In the genomic region with DNA sequence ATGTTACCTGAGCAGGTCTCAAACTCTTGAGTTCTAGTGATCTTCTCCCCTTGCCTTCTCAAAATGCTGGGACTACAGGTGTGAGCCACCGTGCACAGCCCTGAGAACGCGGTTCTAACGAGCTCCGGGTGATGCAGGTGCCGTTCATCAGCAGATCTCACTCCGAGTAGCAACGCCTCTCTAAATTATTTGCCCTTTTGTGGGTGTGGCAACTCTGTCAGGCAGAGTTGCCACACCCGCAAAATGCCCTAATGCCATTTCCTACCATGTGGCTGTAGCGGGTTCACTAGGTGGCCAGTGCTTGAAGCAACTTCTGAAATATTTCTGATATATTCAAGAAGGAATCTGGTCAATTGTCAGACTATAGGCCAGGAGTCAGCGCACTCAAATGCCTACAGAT, we compare ENCODE assay signal across 14 cellular contexts.
DNase-seq lines count a peak whose midpoint lies in the region; ATAC-seq and TF ChIP-seq lines count a peak whose summit lies in the region.
"Had no signal": no experiment of that assay in that cellular context is flagged by ENCODE, and none has a peak within 500 bp of the region (broad histone marks: within the 10 kb centered on the region; RNA-seq: fewer than 3 reads in every experiment).

No MANE protein-coding gene starts in this region.

- H3K4me2 ChIP-seq in HCT116 (ENCODE audit: low read length) (peak overlapping the region; percentile 23; the same call in 1 of the 2 replicates), neural progenitor cell (no peak overlapping the region)
- H3K4me2 ChIP-seq: A549 had no signal

- H3K27ac Mint-ChIP-seq in neural progenitor cell, result no peak overlapping the region
- H3K27ac Mint-ChIP-seq: CD4-positive, alpha-beta T cell had no signal

- POLR2A ChIA-PET in HCT116 (lab: Charles Lee), result no interaction called here

- no peak for TF ChIP-seq RAD21 in HCT116 (IDR thresholded peaks at IDR 0.05; ENCODE audit: low read depth)

- H3K27ac ChIP-seq in HCT116 (ENCODE audit: low read depth, low read length), result no peak overlapping the region
- no peak overlapping the region for H3K27ac ChIP-seq in neural progenitor cell
- H3K27ac ChIP-seq: A549 had no signal

- H3K27me3 Mint-ChIP-seq in neural progenitor cell (ENCODE audit: insufficient read depth, low read depth), result no peaks in the 10 kb centered on the region
- H3K27me3 Mint-ChIP-seq: CD4-positive, alpha-beta T cell had no signal

- TF ChIP-seq POLR2A in HCT116 (IDR thresholded peaks at IDR 0.05; ENCODE audit: borderline replicate concordance, extremely low read depth, insufficient read depth, insufficient read length), result no peak

- H4K20me1 ChIP-seq in HCT116 (ENCODE audit: insufficient read depth), result no peaks in the 10 kb centered on the region
- no peaks in the 10 kb centered on the region for H4K20me1 ChIP-seq in neural progenitor cell (ENCODE audit: low read depth)

- ATAC-seq in HCT116 (no peak; the same call in 1 of the 2 replicates), left colon (peak; percentile 69)
- ATAC-seq: A549 had no signal

- BruUV-seq in HCT116 (replicated peaks; lab: Mats Ljungman, UMichigan), result no TSS peak

- H2AFZ ChIP-seq in HCT116 (ENCODE audit: low read depth, low read length, poor library complexity, severe bottlenecking) (no peak overlapping the region), neural progenitor cell (replicated peaks) (no peak overlapping the region)

- H3K4me1 ChIP-seq in HCT116 (ENCODE audit: control insufficient read depth in 1 of 2, insufficient read depth in 2 of 2, low read length in 2 of 2) (peaks cover 6 to 14% of the 10 kb centered on the region in 2 experiments; a peak in 3 of 4 replicates), neural progenitor cell (no peaks in the 10 kb centered on the region)
- H3K4me1 ChIP-seq: A549, Caco-2, HAP-1 had no signal

- CTCF ChIA-PET in HCT116 (lab: Charles Lee), result no interaction called here

- no peak overlapping the region for H3K4me3 Mint-ChIP-seq in neural progenitor cell
- H3K4me3 Mint-ChIP-seq: CD4-positive, alpha-beta T cell had no signal

- no peaks in the 10 kb centered on the region for H3K4me1 Mint-ChIP-seq in neural progenitor cell

- no peaks in the 10 kb centered on the region for H3F3A ChIP-seq in neural progenitor cell (ENCODE audit: low read depth)

- H3K36me3 ChIP-seq in HCT116 (ENCODE audit: control insufficient read depth in 1 of 2, insufficient read depth in 2 of 2, low read length in 2 of 2), result no peaks in the 10 kb centered on the region
- H3K36me3 ChIP-seq in neural progenitor cell, result no peaks in the 10 kb centered on the region
- H3K36me3 ChIP-seq: HAP-1 had no signal

- H3K79me2 ChIP-seq in HCT116 (ENCODE audit: insufficient read depth, low read length) (no peaks in the 10 kb centered on the region; the same call in 1 of the 2 replicates), neural progenitor cell (ENCODE audit: low read depth) (no peaks in the 10 kb centered on the region)

- peaks cover 1% of the 10 kb centered on the region for H3K9me3 Mint-ChIP-seq in neural progenitor cell
- H3K9me3 Mint-ChIP-seq: CD4-positive, alpha-beta T cell had no signal

- H3K36me3 Mint-ChIP-seq in neural progenitor cell, result peaks cover 10% of the 10 kb centered on the region

- H3K4me3 ChIP-seq in HCT116 (replicated peaks in 1 of 2; ENCODE audit: low read depth in 1 of 2, low read length in 2 of 2), result no peak overlapping the region
- H3K4me3 ChIP-seq in neural progenitor cell, result no peak overlapping the region
- H3K4me3 ChIP-seq: A549, HAP-1 had no signal

- no peaks in the 10 kb centered on the region for H3K9me2 ChIP-seq in HCT116 (ENCODE audit: insufficient read depth)

- no peaks in the 10 kb centered on the region for H3K27me3 ChIP-seq in HCT116 (ENCODE audit: insufficient read depth, low read length)
- no peaks in the 10 kb centered on the region for H3K27me3 ChIP-seq in neural progenitor cell

- DNase-seq in HCT116 (ENCODE audit: low read depth, low spot score) (no peak), SW480 (ENCODE audit: low spot score) (peak; percentile 44), left colon (no peak), neural progenitor cell (ENCODE audit: low spot score) (no peak), NCI-H1930 (lab: John Stamatoyannopoulos, UW) (no peak), NCI-H2171 (lab: John Stamatoyannopoulos, UW) (no peak)
- DNase-seq: AML-193; Caco-2; CD4-positive, alpha-beta T cell; DMS153; DMS79; GDM1 had no signal

- no peak overlapping the region for H3K9ac ChIP-seq in HCT116 (ENCODE audit: low read length)
- H3K9ac ChIP-seq in neural progenitor cell, result no peak overlapping the region

- H3K9me3 ChIP-seq in HCT116 (ENCODE audit: control insufficient read depth in 1 of 2, insufficient read depth in 1 of 2, low read depth in 1 of 2, low read length in 2 of 2), result no peaks in the 10 kb centered on the region
- no peaks in the 10 kb centered on the region for H3K9me3 ChIP-seq in neural progenitor cell (ENCODE audit: low read depth)
- H3K9me3 ChIP-seq: A549, Caco-2, HAP-1 had no signal

- RAD21 ChIA-PET in HCT116 (lab: Charles Lee; ENCODE audit: low non-redundant PET in 1 of 2, low total read pairs in 2 of 2, uncharacterized antibody in 2 of 2, unreplicated experiment in 2 of 2), result interaction anchor here in 1 of 2 experiments (0.6 kb wide), 1 partner anchor 519 kb away, joined by 3 read pairs; no protein-coding TSS in a partner anchor

- TF ChIP-seq CTCF in HCT116 (IDR thresholded peaks at IDR 0.05 in 2 of 3, conservative IDR thresholded peaks at IDR 0.05 in 1 of 3; ENCODE audit: borderline replicate concordance in 1 of 3, insufficient read depth in 1 of 3, low read depth in 2 of 3, low read length in 2 of 3), result no peak
- TF ChIP-seq CTCF in neural progenitor cell (IDR thresholded peaks at IDR 0.05), result no peak

- intact Hi-C loops in HCT116 (cut with micrococcal nuclease) (no loop called here), left colon (cut with DNase I, micrococcal nuclease) (no loop called here)

TF ChIP-seq in HCT116, 20 proteins besides CTCF, POLR2A, EP300 and RAD21:
- no peak for TF ChIP-seq ELF1 (IDR thresholded peaks at IDR 0.05; ENCODE audit: borderline replicate concordance, low read depth)
- TF ChIP-seq, protein P1, sequence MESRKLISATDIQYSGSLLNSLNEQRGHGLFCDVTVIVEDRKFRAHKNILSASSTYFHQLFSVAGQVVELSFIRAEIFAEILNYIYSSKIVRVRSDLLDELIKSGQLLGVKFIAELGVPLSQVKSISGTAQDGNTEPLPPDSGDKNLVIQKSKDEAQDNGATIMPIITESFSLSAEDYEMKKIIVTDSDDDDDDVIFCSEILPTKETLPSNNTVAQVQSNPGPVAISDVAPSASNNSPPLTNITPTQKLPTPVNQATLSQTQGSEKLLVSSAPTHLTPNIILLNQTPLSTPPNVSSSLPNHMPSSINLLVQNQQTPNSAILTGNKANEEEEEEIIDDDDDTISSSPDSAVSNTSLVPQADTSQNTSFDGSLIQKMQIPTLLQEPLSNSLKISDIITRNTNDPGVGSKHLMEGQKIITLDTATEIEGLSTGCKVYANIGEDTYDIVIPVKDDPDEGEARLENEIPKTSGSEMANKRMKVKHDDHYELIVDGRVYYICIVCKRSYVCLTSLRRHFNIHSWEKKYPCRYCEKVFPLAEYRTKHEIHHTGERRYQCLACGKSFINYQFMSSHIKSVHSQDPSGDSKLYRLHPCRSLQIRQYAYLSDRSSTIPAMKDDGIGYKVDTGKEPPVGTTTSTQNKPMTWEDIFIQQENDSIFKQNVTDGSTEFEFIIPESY (IDR thresholded peaks at IDR 0.05; ENCODE audit: extremely low read depth, insufficient replicate concordance, low read length), result no peak
- no peak for TF ChIP-seq MAX (IDR thresholded peaks at IDR 0.05)
- TF ChIP-seq ATF3 (IDR thresholded peaks at IDR 0.05), result no peak
- TF ChIP-seq YY1 (IDR thresholded peaks at IDR 0.05; ENCODE audit: extremely low read depth, insufficient replicate concordance, low read depth, low read length), result no peak
- no peak for TF ChIP-seq CEBPB (IDR thresholded peaks at IDR 0.05; ENCODE audit: low read depth)
- TF ChIP-seq EGR1 (IDR thresholded peaks at IDR 0.05; ENCODE audit: low read depth), result no peak
- no peak for TF ChIP-seq ZFX (IDR thresholded peaks at IDR 0.05)
- no peak for TF ChIP-seq SIN3A (IDR thresholded peaks at IDR 0.05; ENCODE audit: low read depth)
- no peak for TF ChIP-seq SRF (IDR thresholded peaks at IDR 0.05; ENCODE audit: low read depth)
- TF ChIP-seq, protein P2, sequence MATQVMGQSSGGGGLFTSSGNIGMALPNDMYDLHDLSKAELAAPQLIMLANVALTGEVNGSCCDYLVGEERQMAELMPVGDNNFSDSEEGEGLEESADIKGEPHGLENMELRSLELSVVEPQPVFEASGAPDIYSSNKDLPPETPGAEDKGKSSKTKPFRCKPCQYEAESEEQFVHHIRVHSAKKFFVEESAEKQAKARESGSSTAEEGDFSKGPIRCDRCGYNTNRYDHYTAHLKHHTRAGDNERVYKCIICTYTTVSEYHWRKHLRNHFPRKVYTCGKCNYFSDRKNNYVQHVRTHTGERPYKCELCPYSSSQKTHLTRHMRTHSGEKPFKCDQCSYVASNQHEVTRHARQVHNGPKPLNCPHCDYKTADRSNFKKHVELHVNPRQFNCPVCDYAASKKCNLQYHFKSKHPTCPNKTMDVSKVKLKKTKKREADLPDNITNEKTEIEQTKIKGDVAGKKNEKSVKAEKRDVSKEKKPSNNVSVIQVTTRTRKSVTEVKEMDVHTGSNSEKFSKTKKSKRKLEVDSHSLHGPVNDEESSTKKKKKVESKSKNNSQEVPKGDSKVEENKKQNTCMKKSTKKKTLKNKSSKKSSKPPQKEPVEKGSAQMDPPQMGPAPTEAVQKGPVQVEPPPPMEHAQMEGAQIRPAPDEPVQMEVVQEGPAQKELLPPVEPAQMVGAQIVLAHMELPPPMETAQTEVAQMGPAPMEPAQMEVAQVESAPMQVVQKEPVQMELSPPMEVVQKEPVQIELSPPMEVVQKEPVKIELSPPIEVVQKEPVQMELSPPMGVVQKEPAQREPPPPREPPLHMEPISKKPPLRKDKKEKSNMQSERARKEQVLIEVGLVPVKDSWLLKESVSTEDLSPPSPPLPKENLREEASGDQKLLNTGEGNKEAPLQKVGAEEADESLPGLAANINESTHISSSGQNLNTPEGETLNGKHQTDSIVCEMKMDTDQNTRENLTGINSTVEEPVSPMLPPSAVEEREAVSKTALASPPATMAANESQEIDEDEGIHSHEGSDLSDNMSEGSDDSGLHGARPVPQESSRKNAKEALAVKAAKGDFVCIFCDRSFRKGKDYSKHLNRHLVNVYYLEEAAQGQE (IDR thresholded peaks at IDR 0.05; ENCODE audit: low read depth), result no peak
- no peak for TF ChIP-seq EZH2 (IDR thresholded peaks at IDR 0.05)
- TF ChIP-seq EZH2phosphoT487 (IDR thresholded peaks at IDR 0.05; ENCODE audit: borderline replicate concordance), result no peak
